2 cellular contexts compared by ENCODE assay signal in genomic region chr21:20949884-20950283, GRCh38.
TF ChIP-seq lines count a peak whose summit lies in the region.

No MANE protein-coding gene starts in this region.

TF ChIP-seq in IMR-90, 13 proteins besides CTCF, POLR2A, EP300 and RAD21:
- TF ChIP-seq CEBPB (IDR thresholded peaks at IDR 0.05; ENCODE audit: low read depth, low read length) (no peak), MAFK (IDR thresholded peaks at IDR 0.05; ENCODE audit: low read depth, low read length) (peak; percentile 52)

TF ChIP-seq in K562, 482 proteins besides CTCF, POLR2A, EP300 and RAD21:
- TF ChIP-seq ZNF316 (IDR thresholded peaks at IDR 0.05) (peak; percentile 58), MTA2 (IDR thresholded peaks at IDR 0.05; ENCODE audit: low read depth) (no peak)
